17 cellular contexts compared by ENCODE assay signal in the genomic region with DNA sequence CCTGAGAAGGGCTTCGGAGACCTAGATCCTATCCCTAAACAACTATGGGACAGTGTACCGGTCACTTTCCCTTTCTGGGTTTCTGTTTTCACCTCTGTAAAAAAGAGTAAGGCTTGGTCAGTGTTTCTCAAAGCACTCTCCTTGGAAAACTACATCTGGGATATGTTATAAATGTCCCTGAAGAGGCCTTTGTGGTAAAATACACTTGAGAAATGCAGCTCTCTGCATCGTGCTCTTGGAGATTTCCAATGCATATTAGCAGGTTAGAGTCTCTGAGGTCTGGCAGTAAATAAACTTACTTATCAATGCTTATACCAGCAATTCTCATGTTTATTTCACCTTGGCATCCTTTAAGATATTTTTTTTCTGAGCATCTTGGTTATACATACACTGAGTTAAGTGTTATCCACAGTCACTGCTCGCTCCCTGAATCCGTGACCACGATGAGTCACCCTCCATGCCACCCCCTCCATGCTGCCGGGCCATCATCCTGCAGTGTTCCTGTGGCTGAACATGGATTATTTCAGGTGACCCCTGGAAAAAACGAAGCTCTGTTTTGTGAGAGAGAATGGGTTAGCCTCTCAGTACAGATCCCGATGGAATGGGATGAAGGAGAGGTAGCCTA. TPM values are rescaled to one million over a fixed set of nuclear protein-coding genes. Genes with fewer than 3 reads are reported as not detected.
A peak's percentile ranks its signal among the peaks of the same experiment; 100 is the strongest.
DNase-seq lines count a peak whose midpoint lies in the region; ATAC-seq, FAIRE-seq and TF ChIP-seq lines count a peak whose summit lies in the region.
"Had no signal": no experiment of that assay in that cellular context is flagged by ENCODE, and none has a peak within 500 bp of the region (broad histone marks: within the 10 kb centered on the region; RNA-seq: fewer than 3 reads in every experiment).

No MANE protein-coding gene starts in this region.

- H3K36me3 ChIP-seq in endothelial cell of umbilical vein (ENCODE audit: control insufficient read depth in 2 of 2, extremely low read depth in 1 of 2, insufficient read depth in 2 of 2, low read length in 2 of 2) (no peaks in the 10 kb centered on the region), sigmoid colon (no peaks in the 10 kb centered on the region), Karpas-422 (ENCODE audit: insufficient read depth, low read length) (no peaks in the 10 kb centered on the region), psoas muscle (ENCODE audit: insufficient read depth in 1 of 2, low read depth in 1 of 2) (no peaks in the 10 kb centered on the region)
- H3K36me3 ChIP-seq: Peyer's patch, tibial artery had no signal

- POLR2A ChIA-PET in RWPE1 (lab: Yijun Ruan, JAX; ENCODE audit: low non-redundant PET) (no interaction called here), endothelial cell of umbilical vein (lab: Charles Lee) (no interaction called here)

- H4K20me1 ChIP-seq in endothelial cell of umbilical vein (replicated peaks; ENCODE audit: control insufficient read depth, extremely low read depth, insufficient read depth, low read length) (no peaks in the 10 kb centered on the region), Karpas-422 (ENCODE audit: insufficient read depth, low read depth, low read length) (no peaks in the 10 kb centered on the region)

- H3K27me3 ChIP-seq in endothelial cell of umbilical vein (ENCODE audit: control insufficient read depth in 2 of 2, insufficient read depth in 2 of 2, low read length in 2 of 2) (peaks cover 6 to 19% of the 10 kb centered on the region in 2 experiments), sigmoid colon (peaks cover 0 to 7% (median 0%) of the 10 kb centered on the region in 3 donors), Karpas-422 (ENCODE audit: low read length) (0 out of 2 replicates have a peak, but pooled peaks cover 2% of the 10 kb centered on the region), psoas muscle (ENCODE audit: insufficient read depth in 3 of 3, low read length in 2 of 3) (no peaks in the 10 kb centered on the region)
- H3K27me3 ChIP-seq: Peyer's patch had no signal

- H3K79me2 ChIP-seq in endothelial cell of umbilical vein (ENCODE audit: control insufficient read depth, insufficient read depth, low read length), result no peaks in the 10 kb centered on the region
- H3K79me2 ChIP-seq in Karpas-422 (ENCODE audit: low read length), result no peaks in the 10 kb centered on the region

- CTCF ChIA-PET in RWPE1 (lab: Yijun Ruan, JAX), result no interaction called here
- CTCF ChIA-PET in endothelial cell of umbilical vein (lab: Charles Lee), result interaction anchor here (1.0 kb wide), 1 partner anchor 180 kb away, joined by 3 read pairs; no protein-coding TSS in a partner anchor

- H3K9me2 ChIP-seq in Karpas-422 (replicated peaks; ENCODE audit: insufficient read depth, low read length), result no peaks in the 10 kb centered on the region

- H3K9me1 ChIP-seq in endothelial cell of umbilical vein (replicated peaks; ENCODE audit: control insufficient read depth, extremely low read depth, insufficient read depth, low read length), result no peaks in the 10 kb centered on the region

- no peak overlapping the region for H3K4me2 ChIP-seq in endothelial cell of umbilical vein (ENCODE audit: insufficient read depth, low read length)
- no peak overlapping the region for H3K4me2 ChIP-seq in Karpas-422 (ENCODE audit: low read depth, low read length, poor library complexity, severe bottlenecking)
- H3K4me2 ChIP-seq: KMS-11 had no signal

- H3K4me3 ChIP-seq in endothelial cell of umbilical vein (replicated peaks in 1 of 3; ENCODE audit: insufficient read depth in 1 of 3, low read depth in 1 of 3, low read length in 3 of 3) (no peak overlapping the region), sigmoid colon (no peak overlapping the region), Karpas-422 (ENCODE audit: low read length) (no peak overlapping the region), psoas muscle (no peak overlapping the region)
- H3K4me3 ChIP-seq: Peyer's patch, skin epidermis, tibial artery had no signal

- H3K4me1 ChIP-seq in endothelial cell of umbilical vein (ENCODE audit: control insufficient read depth, extremely low read depth, insufficient read depth, low read length) (peaks cover 12% of the 10 kb centered on the region), sigmoid colon (no peaks in the 10 kb centered on the region), Karpas-422 (ENCODE audit: low read length) (no peaks in the 10 kb centered on the region), psoas muscle (no peaks in the 10 kb centered on the region)
- H3K4me1 ChIP-seq: tibial artery had no signal

- DNase-seq in H54 (ENCODE audit: insufficient read length, low spot score) (peak; percentile 54), RWPE1 (ENCODE audit: low spot score) (peak; percentile 13), endothelial cell of umbilical vein (ENCODE audit: low read depth, low spot score) (no peak), renal cortical epithelial cell (ENCODE audit: low read depth) (peak; percentile 81), sigmoid colon (no peak), Karpas-422 (no peak), psoas muscle (no peak), NCI-H82 treated with DMSO at 0.1 percent for 48 hours (lab: John Stamatoyannopoulos, UW; ENCODE audit: unreplicated experiment) (no peak)
- DNase-seq: DMS 273 treated with DMSO at 0.1 percent for 48 hours, naive B cell, NCI-H2171, Peyer's patch, tibial artery had no signal

- TF ChIP-seq EP300 in sigmoid colon (IDR thresholded peaks at IDR 0.05), result no peak

- WGBS in sigmoid colon, 2 donors, result 81% methylated on average over 9 of the region's 9 CpGs
- 61 to 67% (median 63%) methylated on average over 9 of the region's 9 CpGs for WGBS in psoas muscle, 3 donors

- H2AFZ ChIP-seq in endothelial cell of umbilical vein (ENCODE audit: low read depth, low read length), result no peak overlapping the region
- H2AFZ ChIP-seq in Karpas-422 (ENCODE audit: low read length), result no peak overlapping the region

- intact Hi-C loops in endothelial cell of umbilical vein (cut with micrococcal nuclease) (loop anchor here (2.0 kb wide), 1 partner anchor 179 kb away; no protein-coding TSS in a partner anchor), sigmoid colon (cut with DNase I) (no loop called here), psoas muscle (cut with DNase I) (no loop called here)

- no peaks in the 10 kb centered on the region for H3K9me3 ChIP-seq in endothelial cell of umbilical vein (replicated peaks; ENCODE audit: control insufficient read depth, insufficient read depth, low read length)
- no peaks in the 10 kb centered on the region for H3K9me3 ChIP-seq in sigmoid colon
- H3K9me3 ChIP-seq in Karpas-422 (ENCODE audit: low read length), result no peaks in the 10 kb centered on the region
- H3K9me3 ChIP-seq in psoas muscle, result no peaks in the 10 kb centered on the region
- H3K9me3 ChIP-seq: Peyer's patch, tibial artery had no signal

- TF ChIP-seq POLR2A in H54 (IDR thresholded peaks at IDR 0.05; ENCODE audit: low read depth, low read length) (no peak), endothelial cell of umbilical vein (IDR thresholded peaks at IDR 0.05; ENCODE audit: low read depth, low read length) (no peak), sigmoid colon (IDR thresholded peaks at IDR 0.05) (no peak)

- H3K27ac ChIP-seq in RWPE1 (no peak overlapping the region), endothelial cell of umbilical vein (ENCODE audit: insufficient read depth, low read depth, low read length) (no peak overlapping the region), sigmoid colon (no peak overlapping the region), Karpas-422 (ENCODE audit: low read length) (no peak overlapping the region), psoas muscle (no peak overlapping the region)
- H3K27ac ChIP-seq: epithelial cell of prostate, KMS-11, Peyer's patch, skin epidermis, tibial artery had no signal

- ATAC-seq in psoas muscle, result no peak

- BruUV-seq in endothelial cell of umbilical vein (replicated peaks; lab: Mats Ljungman, UMichigan), result no TSS peak

- no peak overlapping the region for H3K9ac ChIP-seq in endothelial cell of umbilical vein (replicated peaks; ENCODE audit: extremely low read depth, insufficient read depth, low read length)
- no peak overlapping the region for H3K9ac ChIP-seq in Karpas-422 (ENCODE audit: low read length)
- H3K9ac ChIP-seq: KMS-11 had no signal

- TF ChIP-seq CTCF in RWPE1 (conservative IDR thresholded peaks at IDR 0.05; ENCODE audit: low read depth), result no peak
- TF ChIP-seq CTCF in endothelial cell of umbilical vein (IDR thresholded peaks at IDR 0.05; ENCODE audit: extremely low read depth in 1 of 2, insufficient read depth in 1 of 2, low read depth in 1 of 2, low read length in 2 of 2), result no peak
- TF ChIP-seq CTCF in sigmoid colon (IDR thresholded peaks at IDR 0.05), result no peak
- no peak for TF ChIP-seq CTCF in psoas muscle (IDR thresholded peaks at IDR 0.05)

- dilution Hi-C loops in endothelial cell of umbilical vein (cut with MboI; ENCODE audit: extremely low pct_ligation_motif_present, low sequenced_read_pairs), result no loop called here

- FAIRE-seq in H54 (lab: Jason Lieb, UNC) (no peak), endothelial cell of umbilical vein (lab: Jason Lieb, UNC) (peak; percentile 57)
- FAIRE-seq: islet of Langerhans had no signal

RNA-seq across cellular contexts. Expression of gene TBXAS1, which starts 3.3 kb away (rescaled TPM):
- total RNA-seq in endothelial cell of umbilical vein (2.3 and 4.3 TPM in 2 replicates), renal cortical epithelial cell (10.4 and 35.5 TPM in 2 replicates), sigmoid colon (10 to 100 TPM; 19.3 to 28.2 (median 21.5) TPM), psoas muscle (1 to 10 TPM; 2.0 to 2.9 (median 2.7) TPM)
- polyA plus RNA-seq in endothelial cell of umbilical vein (2.1 and 2.2 TPM in 2 replicates), sigmoid colon (10 to 100 TPM in 2 of 3 donors, 1 to 10 TPM in 1; 6.0 to 14.2 (median 13.4) TPM), psoas muscle (1 to 10 TPM in 2 of 3 donors, under 1 TPM in 1; 0.90 to 1.7 (median 1.1) TPM)
- polyA plus RNA-seq in endothelial cell of umbilical vein (2011; cell fraction: cytosol; rRNA removed), result 1.9 and 3.3 TPM in 2 replicates
- 5.2 and 8.0 TPM in 2 replicates for polyA plus RNA-seq in endothelial cell of umbilical vein (2011; cell fraction: nucleus; rRNA removed)
- 3.3 and 4.4 TPM in 2 replicates for polyA plus RNA-seq in endothelial cell of umbilical vein (2012)
- polyA minus RNA-seq in endothelial cell of umbilical vein, result 1.5 and 6.0 TPM in 2 replicates
- not detected for polyA minus RNA-seq in endothelial cell of umbilical vein (2011; cell fraction: cytosol; rRNA and poly(A)+ RNA removed)
- 2.4 and 3.8 TPM in 2 replicates for polyA minus RNA-seq in endothelial cell of umbilical vein (2011; cell fraction: nucleus; rRNA and poly(A)+ RNA removed)
- total RNA-seq in Karpas-422 (2014; rRNA removed; shearing (Covaris generic); ENCODE audit: low replicate concordance), result not detected in 2 replicates

RNA-seq across cellular contexts. Expression of gene HIPK2, which starts 48.0 kb away (rescaled TPM):
- total RNA-seq in endothelial cell of umbilical vein (40.3 and 43.8 TPM in 2 replicates), renal cortical epithelial cell (22.7 and 186 TPM in 2 replicates), sigmoid colon (10 to 100 TPM in 1 of 4 donors, 1 to 10 TPM in 3; 7.8 to 11.6 (median 8.8) TPM), psoas muscle (100 to 1,000 TPM in 2 of 4 donors, 10 to 100 TPM in 2; 74.7 to 166 (median 99.6) TPM)
- polyA plus RNA-seq in endothelial cell of umbilical vein (8.9 and 9.0 TPM in 2 replicates), sigmoid colon (10 to 100 TPM in 1 of 3 donors, 1 to 10 TPM in 2; 2.4 to 15.7 (median 7.6) TPM), psoas muscle (10 to 100 TPM; 18.1 to 78.5 (median 26.0) TPM)
- polyA plus RNA-seq in endothelial cell of umbilical vein (2011; cell fraction: cytosol; rRNA removed), result 12.7 and 15.0 TPM in 2 replicates
- polyA plus RNA-seq in endothelial cell of umbilical vein (2011; cell fraction: nucleus; rRNA removed), result 23.5 and 25.3 TPM in 2 replicates
- 9.0 and 12.6 TPM in 2 replicates for polyA plus RNA-seq in endothelial cell of umbilical vein (2012)
- 28.5 and 31.7 TPM in 2 replicates for polyA minus RNA-seq in endothelial cell of umbilical vein
- 4.3 TPM for polyA minus RNA-seq in endothelial cell of umbilical vein (2011; cell fraction: cytosol; rRNA and poly(A)+ RNA removed)
- polyA minus RNA-seq in endothelial cell of umbilical vein (2011; cell fraction: nucleus; rRNA and poly(A)+ RNA removed), result 32.3 and 33.9 TPM in 2 replicates
- not detected in 2 replicates for total RNA-seq in Karpas-422 (2014; rRNA removed; shearing (Covaris generic); ENCODE audit: low replicate concordance)

Comparison
In these comparisons a context has a peak if more than half of its experiments do, and no peak if none do; other contexts are left out.
1. DNase-seq: peak in H54 (single experiment), RWPE1 (single experiment) and renal cortical epithelial cell (single experiment); none in endothelial cell of umbilical vein (single experiment), sigmoid colon (single experiment), Karpas-422 (single experiment), psoas muscle (0 of 2) and NCI-H82 treated with DMSO at 0.1 percent for 48 hours (single experiment).